Comparison of ENCODE assay signal across 22 cellular contexts in genomic region chr12:13186292-13186691, GRCh38.
"Had no signal": no experiment of that assay in that cellular context is flagged by ENCODE, and none has a peak within 500 bp of the region (broad histone marks: within the 10 kb centered on the region; RNA-seq: fewer than 3 reads in every experiment).

No MANE protein-coding gene starts in this region.

- H3K36me3 ChIP-seq: cardiac muscle cell, left ventricle myocardium inferior, neutrophil, suprapubic skin, transverse colon, WERI-Rb-1 had no signal

- H3K27ac ChIP-seq: cardiac muscle cell, left ventricle myocardium inferior, neutrophil, suprapubic skin, transverse colon, WERI-Rb-1 had no signal

- H3K4me3 ChIP-seq: cardiac muscle cell, left ventricle myocardium inferior, suprapubic skin, transverse colon had no signal

- H3K9me3 ChIP-seq: left ventricle myocardium inferior, neutrophil, suprapubic skin, transverse colon had no signal

- H3K4me3 Mint-ChIP-seq: activated CD4-positive, alpha-beta memory T cell treated with anti-CD3 and anti-CD28 coated beads for 36 hours; activated CD8-positive, alpha-beta memory T cell treated with anti-CD3 and anti-CD28 coated beads, Interleukin-2, amount 10 ng/mL, durations not matched to agents 7 days and 5 days; activated naive CD8-positive, alpha-beta T cell treated with anti-CD3 and anti-CD28 coated beads for 36 hours; memory B cell; naive thymus-derived CD4-positive, alpha-beta T cell; stimulated activated naive CD8-positive, alpha-beta T cell treated with anti-CD3 and anti-CD28 coated beads, Interleukin-15, Interleukin-2, amounts not matched to agents 100 ng/mL and 50 ng/mL, for 24 hours had no signal

- H3K27me3 ChIP-seq: cardiac muscle cell, suprapubic skin, transverse colon had no signal

- ATAC-seq: activated CD8-positive, alpha-beta memory T cell treated with anti-CD3 and anti-CD28 coated beads, Interleukin-2, amount 10 ng/mL, durations not matched to agents 7 days and 5 days; naive thymus-derived CD4-positive, alpha-beta T cell had no signal

- H3K9me3 Mint-ChIP-seq: activated CD4-positive, alpha-beta memory T cell treated with anti-CD3 and anti-CD28 coated beads for 36 hours; activated naive CD8-positive, alpha-beta T cell treated with anti-CD3 and anti-CD28 coated beads for 36 hours; memory B cell; stimulated activated naive CD8-positive, alpha-beta T cell treated with anti-CD3 and anti-CD28 coated beads, Interleukin-15, Interleukin-2, amounts not matched to agents 100 ng/mL and 50 ng/mL, for 24 hours had no signal

- H3K27ac Mint-ChIP-seq: activated CD4-positive, alpha-beta memory T cell treated with anti-CD3 and anti-CD28 coated beads for 36 hours; activated CD8-positive, alpha-beta memory T cell treated with anti-CD3 and anti-CD28 coated beads, Interleukin-2, amount 10 ng/mL, durations not matched to agents 7 days and 5 days; activated naive CD8-positive, alpha-beta T cell treated with anti-CD3 and anti-CD28 coated beads for 36 hours; memory B cell; stimulated activated naive CD8-positive, alpha-beta T cell treated with anti-CD3 and anti-CD28 coated beads, Interleukin-15, Interleukin-2, amounts not matched to agents 100 ng/mL and 50 ng/mL, for 24 hours had no signal

- H3K36me3 Mint-ChIP-seq: activated CD4-positive, alpha-beta memory T cell treated with anti-CD3 and anti-CD28 coated beads for 36 hours; activated CD8-positive, alpha-beta memory T cell treated with anti-CD3 and anti-CD28 coated beads, Interleukin-2, amount 10 ng/mL, durations not matched to agents 7 days and 5 days; activated naive CD8-positive, alpha-beta T cell treated with anti-CD3 and anti-CD28 coated beads for 36 hours; memory B cell; naive thymus-derived CD4-positive, alpha-beta T cell had no signal

- DNase-seq: activated CD4-positive, alpha-beta memory T cell treated with anti-CD3 and anti-CD28 coated beads for 36 hours; activated CD8-positive, alpha-beta memory T cell treated with anti-CD3 and anti-CD28 coated beads, Interleukin-2, amount 10 ng/mL, durations not matched to agents 7 days and 5 days; activated naive CD4-positive, alpha-beta T cell; activated naive CD8-positive, alpha-beta T cell treated with anti-CD3 and anti-CD28 coated beads for 36 hours; amniotic stem cell; dermis blood vessel endothelial cell; effector memory CD4-positive, alpha-beta T cell; kidney; left ventricle myocardium inferior; naive thymus-derived CD4-positive, alpha-beta T cell; posterior cingulate gyrus; retina; stimulated activated CD4-positive, alpha-beta T cell treated with anti-CD3 and anti-CD28 coated beads, Interleukin-2, amount 100 ng/mL, for 24 hours; SW 1271; transverse colon; WERI-Rb-1 had no signal

- H3K4me1 Mint-ChIP-seq: activated naive CD8-positive, alpha-beta T cell treated with anti-CD3 and anti-CD28 coated beads for 36 hours; memory B cell had no signal

- H3K4me1 ChIP-seq: left ventricle myocardium inferior, transverse colon had no signal

- FAIRE-seq: frontal cortex, kidney had no signal
